In the genomic region with DNA sequence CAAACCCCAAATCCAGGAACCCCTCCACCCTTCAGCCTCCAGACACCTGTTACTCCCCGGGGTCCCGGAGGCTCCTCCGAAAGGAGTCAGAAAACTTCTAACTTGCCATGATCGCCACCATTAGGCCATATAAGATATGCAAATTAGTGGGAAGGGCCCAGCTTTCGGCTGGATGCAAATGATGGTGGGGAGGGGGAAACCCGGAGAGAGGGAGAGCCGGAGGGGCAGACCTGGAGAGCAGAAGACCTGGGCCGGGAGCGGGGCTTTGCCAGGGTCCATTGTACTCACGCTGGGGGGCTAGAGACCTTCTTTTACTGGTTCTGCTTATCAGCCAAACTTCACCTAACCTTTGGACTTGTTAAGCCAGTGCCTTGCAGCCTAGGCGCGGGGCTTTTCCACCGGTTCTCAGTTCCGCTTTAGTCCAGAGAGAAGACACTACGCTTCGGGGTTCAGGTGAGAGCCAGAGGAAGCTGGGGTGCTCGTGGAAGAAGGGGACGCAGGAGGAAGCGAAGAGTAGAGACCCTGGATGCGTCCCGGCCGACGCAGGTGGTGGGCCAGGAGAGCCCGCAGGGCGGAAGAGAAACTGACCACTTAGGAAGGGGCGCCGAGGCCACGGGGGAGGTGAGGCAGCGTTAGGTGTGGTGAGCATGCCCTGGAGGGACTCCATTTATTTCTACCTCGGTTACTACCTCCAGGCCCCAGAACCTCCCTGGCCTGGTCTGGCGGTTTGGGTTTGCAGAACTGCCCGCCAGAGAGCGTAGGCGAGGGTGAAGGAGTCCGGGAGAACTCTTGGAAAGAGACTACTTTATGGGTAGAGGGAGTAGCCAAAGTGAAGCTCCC, we compare ENCODE assay signal across 2 cellular contexts.
TF ChIP-seq lines count a peak whose summit lies in the region.

A gene with protein sequence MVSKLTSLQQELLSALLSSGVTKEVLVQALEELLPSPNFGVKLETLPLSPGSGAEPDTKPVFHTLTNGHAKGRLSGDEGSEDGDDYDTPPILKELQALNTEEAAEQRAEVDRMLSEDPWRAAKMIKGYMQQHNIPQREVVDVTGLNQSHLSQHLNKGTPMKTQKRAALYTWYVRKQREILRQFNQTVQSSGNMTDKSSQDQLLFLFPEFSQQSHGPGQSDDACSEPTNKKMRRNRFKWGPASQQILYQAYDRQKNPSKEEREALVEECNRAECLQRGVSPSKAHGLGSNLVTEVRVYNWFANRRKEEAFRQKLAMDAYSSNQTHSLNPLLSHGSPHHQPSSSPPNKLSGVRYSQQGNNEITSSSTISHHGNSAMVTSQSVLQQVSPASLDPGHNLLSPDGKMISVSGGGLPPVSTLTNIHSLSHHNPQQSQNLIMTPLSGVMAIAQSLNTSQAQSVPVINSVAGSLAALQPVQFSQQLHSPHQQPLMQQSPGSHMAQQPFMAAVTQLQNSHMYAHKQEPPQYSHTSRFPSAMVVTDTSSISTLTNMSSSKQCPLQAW (minus strand): TSS at position 99 of the 840 bp plus-strand sequence. CDS start 175 bp downstream, outside the sequence.

TF ChIP-seq in endothelial cell of umbilical vein, 7 proteins besides CTCF, POLR2A, EP300 and RAD21:
- TF ChIP-seq, protein P1, sequence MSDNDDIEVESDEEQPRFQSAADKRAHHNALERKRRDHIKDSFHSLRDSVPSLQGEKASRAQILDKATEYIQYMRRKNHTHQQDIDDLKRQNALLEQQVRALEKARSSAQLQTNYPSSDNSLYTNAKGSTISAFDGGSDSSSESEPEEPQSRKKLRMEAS (IDR thresholded peaks at IDR 0.05; ENCODE audit: insufficient read depth, insufficient read length), result no peak
- peak; percentile 10 for TF ChIP-seq EZH2 (IDR thresholded peaks at IDR 0.05; ENCODE audit: borderline replicate concordance, low read depth, low read length, severe bottlenecking)
TF ChIP-seq in endothelial cell of umbilical vein: peak in this region for 1.

TF ChIP-seq in SK-N-SH treated with all-trans-retinoic acid at 6 μM for 48 hours, 23 proteins besides CTCF, POLR2A, EP300 and RAD21 (continued from another document):
- TF ChIP-seq, protein P2, sequence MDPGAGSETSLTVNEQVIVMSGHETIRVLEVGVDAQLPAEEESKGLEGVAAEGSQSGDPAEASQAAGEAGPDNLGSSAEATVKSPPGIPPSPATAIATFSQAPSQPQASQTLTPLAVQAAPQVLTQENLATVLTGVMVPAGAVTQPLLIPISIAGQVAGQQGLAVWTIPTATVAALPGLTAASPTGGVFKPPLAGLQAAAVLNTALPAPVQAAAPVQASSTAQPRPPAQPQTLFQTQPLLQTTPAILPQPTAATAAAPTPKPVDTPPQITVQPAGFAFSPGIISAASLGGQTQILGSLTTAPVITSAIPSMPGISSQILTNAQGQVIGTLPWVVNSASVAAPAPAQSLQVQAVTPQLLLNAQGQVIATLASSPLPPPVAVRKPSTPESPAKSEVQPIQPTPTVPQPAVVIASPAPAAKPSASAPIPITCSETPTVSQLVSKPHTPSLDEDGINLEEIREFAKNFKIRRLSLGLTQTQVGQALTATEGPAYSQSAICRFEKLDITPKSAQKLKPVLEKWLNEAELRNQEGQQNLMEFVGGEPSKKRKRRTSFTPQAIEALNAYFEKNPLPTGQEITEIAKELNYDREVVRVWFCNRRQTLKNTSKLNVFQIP (CRISPR knock-in tag; IDR thresholded peaks at IDR 0.05; ENCODE audit: borderline replicate concordance, low read depth), result no peak
- TF ChIP-seq, protein P3, sequence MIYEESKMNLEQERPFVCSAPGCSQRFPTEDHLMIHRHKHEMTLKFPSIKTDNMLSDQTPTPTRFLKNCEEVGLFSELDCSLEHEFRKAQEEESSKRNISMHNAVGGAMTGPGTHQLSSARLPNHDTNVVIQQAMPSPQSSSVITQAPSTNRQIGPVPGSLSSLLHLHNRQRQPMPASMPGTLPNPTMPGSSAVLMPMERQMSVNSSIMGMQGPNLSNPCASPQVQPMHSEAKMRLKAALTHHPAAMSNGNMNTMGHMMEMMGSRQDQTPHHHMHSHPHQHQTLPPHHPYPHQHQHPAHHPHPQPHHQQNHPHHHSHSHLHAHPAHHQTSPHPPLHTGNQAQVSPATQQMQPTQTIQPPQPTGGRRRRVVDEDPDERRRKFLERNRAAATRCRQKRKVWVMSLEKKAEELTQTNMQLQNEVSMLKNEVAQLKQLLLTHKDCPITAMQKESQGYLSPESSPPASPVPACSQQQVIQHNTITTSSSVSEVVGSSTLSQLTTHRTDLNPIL (CRISPR knock-in tag; IDR thresholded peaks at IDR 0.05; ENCODE audit: low read depth), result no peak
- TF ChIP-seq CSDC2 (CRISPR knock-in tag; IDR thresholded peaks at IDR 0.05) (no peak), ZFP3 (CRISPR knock-in tag; IDR thresholded peaks at IDR 0.05) (no peak), ZNF8 (CRISPR knock-in tag; IDR thresholded peaks at IDR 0.05) (no peak), ESRRG (CRISPR knock-in tag; IDR thresholded peaks at IDR 0.05) (no peak), ISL1 (CRISPR knock-in tag; IDR thresholded peaks at IDR 0.05) (no peak)
